ENCODE assay signal across 13 cellular contexts in the genomic region with DNA sequence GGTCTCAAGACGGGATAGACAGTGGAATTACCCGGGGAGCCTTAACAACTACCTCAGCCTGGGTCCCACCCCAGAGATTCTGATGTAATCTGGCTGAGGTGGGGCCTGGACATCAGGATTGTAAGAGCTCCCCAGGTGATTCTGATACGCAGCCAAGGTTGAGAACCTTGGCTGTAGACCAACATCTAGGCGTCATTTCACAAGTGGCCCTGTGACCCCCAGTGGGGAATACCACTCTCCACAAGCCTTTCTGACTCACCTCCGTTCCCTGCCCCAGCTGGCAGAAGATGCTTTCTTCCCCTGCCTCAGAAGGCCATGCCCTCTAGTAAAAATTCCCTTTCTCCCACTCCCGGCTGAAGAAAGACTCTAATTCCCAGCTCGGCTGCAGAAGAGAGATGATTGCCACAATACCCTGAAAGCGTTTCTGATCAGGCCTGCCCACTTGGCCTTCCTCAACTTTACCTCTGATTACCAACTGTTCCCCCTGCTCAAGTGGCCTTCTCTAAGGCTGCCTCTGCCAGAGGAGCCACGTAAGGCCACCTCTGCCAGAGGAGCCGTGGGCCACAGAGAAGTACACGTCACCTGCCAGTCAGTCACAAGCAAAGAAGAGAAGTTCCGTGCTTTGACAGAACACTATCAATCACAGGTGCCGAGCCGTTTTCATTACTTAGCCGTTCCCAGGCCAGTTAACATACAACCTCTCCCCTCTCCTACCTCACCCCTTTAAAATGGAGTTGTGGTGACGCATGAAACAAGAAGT.
DNase-seq lines count a peak whose midpoint lies in the region; ATAC-seq and TF ChIP-seq lines count a peak whose summit lies in the region.
"Had no signal": no experiment of that assay in that cellular context is flagged by ENCODE, and none has a peak within 500 bp of the region (broad histone marks: within the 10 kb centered on the region; RNA-seq: fewer than 3 reads in every experiment).

No MANE protein-coding gene starts in this region.

- intact Hi-C loops in body of pancreas (cut with DNase I) (no loop called here), gastrocnemius medialis (cut with DNase I; ENCODE audit: low total_unique reads) (no loop called here)

- TF ChIP-seq POLR2A in body of pancreas (IDR thresholded peaks at IDR 0.05): no peak
- peak in 1 of 2 donors; percentile 12 for TF ChIP-seq POLR2A in gastrocnemius medialis (IDR thresholded peaks at IDR 0.05)

- H3K27me3 ChIP-seq in body of pancreas (no peaks in the 10 kb centered on the region), gastrocnemius medialis (no peaks in the 10 kb centered on the region), H7 (ENCODE audit: control insufficient read depth, insufficient read depth, low read length) (no peaks in the 10 kb centered on the region)

- H3K9me3 ChIP-seq in body of pancreas (no peaks in the 10 kb centered on the region), gastrocnemius medialis (no peaks in the 10 kb centered on the region)
- H3K9me3 ChIP-seq: mucosa of descending colon had no signal

- H3K27ac ChIP-seq in body of pancreas: no peak overlapping the region
- H3K27ac ChIP-seq in gastrocnemius medialis: peak overlapping the region; percentile 70 to 89 (median 76)
- peak overlapping the region in 1 of 2 donors; percentile 80 for H3K27ac ChIP-seq in coronary artery

- H3K4me3 ChIP-seq in body of pancreas: no peak overlapping the region
- no peak overlapping the region for H3K4me3 ChIP-seq in gastrocnemius medialis
- no peak overlapping the region for H3K4me3 ChIP-seq in coronary artery
- no peak overlapping the region for H3K4me3 ChIP-seq in H7 (ENCODE audit: insufficient read depth, low read depth, low read length)
- H3K4me3 ChIP-seq: mucosa of descending colon had no signal

- in situ Hi-C loops in gastrocnemius medialis (cut with MboI; ENCODE audit: low sequenced_read_pairs in 4 of 4): no loop called here

- peak; percentile 45 for ATAC-seq in GM18861 (IDR thresholded peaks at IDR 0.05; ENCODE audit: unreplicated experiment)
- ATAC-seq in HG03066 (IDR thresholded peaks at IDR 0.05; ENCODE audit: low read depth, unreplicated experiment): peak; percentile 66
- peak; percentile 13 for ATAC-seq in body of pancreas
- peak in 1 of 2 donors; percentile 20 for ATAC-seq in gastrocnemius medialis
- ATAC-seq: mucosa of descending colon; stimulated activated naive CD8-positive, alpha-beta T cell treated with anti-CD3 and anti-CD28 coated beads, Interleukin-15, Interleukin-2, amounts not matched to agents 100 U/mL and 50 U/mL, for 24 hours had no signal

- TF ChIP-seq CTCF in body of pancreas (IDR thresholded peaks at IDR 0.05) (no peak), gastrocnemius medialis (IDR thresholded peaks at IDR 0.05 in 4 of 5, conservative IDR thresholded peaks at IDR 0.05 in 1 of 5) (no peak), coronary artery (IDR thresholded peaks at IDR 0.05) (no peak)

- WGBS in body of pancreas, 2 donors: 73 to 76% methylated on average over 16 of the region's 16 CpGs

- DNase-seq in body of pancreas: no peak
- no peak for DNase-seq in gastrocnemius medialis
- no peak for DNase-seq in coronary artery (ENCODE audit: low spot score)
- DNase-seq in H7: no peak
- DNase-seq in hepatic stellate cell (ENCODE audit: low spot score): no peak
- DNase-seq in cortex of kidney (lab: John Stamatoyannopoulos, UW): no peak
- DNase-seq: DMS153; mucosa of descending colon; NCI-H1092; stimulated activated CD4-positive, alpha-beta T cell treated with anti-CD3 and anti-CD28 coated beads, Interleukin-15, amount 100 ng/mL, for 24 hours; stimulated activated naive CD8-positive, alpha-beta T cell treated with anti-CD3 and anti-CD28 coated beads, Interleukin-15, Interleukin-2, amounts not matched to agents 100 U/mL and 50 U/mL, for 24 hours had no signal

- H3K4me1 ChIP-seq in body of pancreas: peaks cover 16% of the 10 kb centered on the region
- peaks cover 59 to 73% of the 10 kb centered on the region in 2 donors for H3K4me1 ChIP-seq in gastrocnemius medialis

- no peaks in the 10 kb centered on the region for H3K36me3 ChIP-seq in body of pancreas (replicated peaks in 1 of 2; ENCODE audit: insufficient read depth in 1 of 2, low read depth in 2 of 2)
- H3K36me3 ChIP-seq in gastrocnemius medialis: no peaks in the 10 kb centered on the region
- no peaks in the 10 kb centered on the region for H3K36me3 ChIP-seq in H7 (replicated peaks; ENCODE audit: control insufficient read depth, insufficient read depth, low read length)

Comparison
In these comparisons a context has a peak if more than half of its experiments do, and no peak if none do; other contexts are left out.
1. H3K27ac ChIP-seq: peak in gastrocnemius medialis (4 of 4); none in body of pancreas (0 of 4).